ENCODE assay signal across 9 cellular contexts in genomic region chr4:1246111-1246881, GRCh38. TPM values are rescaled to one million over a fixed set of nuclear protein-coding genes. Genes with fewer than 3 reads are reported as not detected.
DNase-seq lines count a peak whose midpoint lies in the region; ATAC-seq and TF ChIP-seq lines count a peak whose summit lies in the region.
"Had no signal": no experiment of that assay in that cellular context is flagged by ENCODE, and none has a peak within 500 bp of the region (broad histone marks: within the 10 kb centered on the region; RNA-seq: fewer than 3 reads in every experiment).

No MANE protein-coding gene starts in this region.

- intact Hi-C loops in posterior vena cava (cut with DNase I) = loop anchor here in 1 of 2 donors (10.0 kb wide), 1 partner anchor 81 kb away; no protein-coding TSS in a partner anchor

- peak overlapping the region; percentile 75 for H3K4me3 ChIP-seq in fibroblast of the aortic adventitia (ENCODE audit: low read depth, low read length)

- TF ChIP-seq CTCF in RWPE1 (conservative IDR thresholded peaks at IDR 0.05; ENCODE audit: low read depth) (no peak), fibroblast of the aortic adventitia (IDR thresholded peaks at IDR 0.05; ENCODE audit: insufficient read depth, low read length) (no peak)

- POLR2A ChIA-PET in RWPE1 (lab: Yijun Ruan, JAX; ENCODE audit: low non-redundant PET) = no interaction called here

- DNase-seq in GM03348 (ENCODE audit: low spot score) (peak; percentile 21), RWPE1 (ENCODE audit: low spot score) (no peak), fibroblast of the aortic adventitia (ENCODE audit: low read depth) (no peak), posterior vena cava (ENCODE audit: low spot score) (peak; percentile 62), NAMALWA (ENCODE audit: low spot score) (no peak), foreskin melanocyte (no peak)

- H3K27ac ChIP-seq in RWPE1 = peak overlapping the region; percentile 97
- H3K27ac ChIP-seq: SJSA1 had no signal

- CTCF ChIA-PET in RWPE1 (lab: Yijun Ruan, JAX) = no interaction called here

- ATAC-seq in HG03460 (IDR thresholded peaks at IDR 0.05; ENCODE audit: unreplicated experiment) = no peak
- ATAC-seq in HG03520 (IDR thresholded peaks at IDR 0.05; ENCODE audit: unreplicated experiment) = no peak

RNA-seq across cellular contexts. Expression of gene CTBP1, which starts 2.6 kb away (rescaled TPM):
- 141 and 191 TPM in 2 replicates for total RNA-seq in fibroblast of the aortic adventitia (ENCODE audit: low replicate concordance)
- 100 to 1,000 TPM; 109 to 113 TPM for total RNA-seq in posterior vena cava

RNA-seq across cellular contexts. Expression of gene MAEA, which starts 43.4 kb away (rescaled TPM):
- total RNA-seq in fibroblast of the aortic adventitia (ENCODE audit: low replicate concordance) (54.8 and 98.0 TPM in 2 replicates), posterior vena cava (10 to 100 TPM; 37.5 to 43.7 TPM)

Comparison
In these comparisons a context has a peak if more than half of its experiments do, and no peak if none do; other contexts are left out.
1. DNase-seq: peak in GM03348 (single experiment) and posterior vena cava (single experiment); none in RWPE1 (single experiment), fibroblast of the aortic adventitia (single experiment), NAMALWA (single experiment) and foreskin melanocyte (single experiment).